ENCODE assay signal across 28 cellular contexts in genomic region chr20:39651645-39652340, GRCh38.
"Had no signal": no experiment of that assay in that cellular context is flagged by ENCODE, and none has a peak within 500 bp of the region (broad histone marks: within the 10 kb centered on the region; RNA-seq: fewer than 3 reads in every experiment).

No MANE protein-coding gene starts in this region.

- ATAC-seq: left cardiac atrium; natural killer cell; pancreas; psoas muscle; right lobe of liver; stimulated activated naive B cell treated with anti-CD40 and anti-IgM and Interleukin-4, amounts not matched to agents 10 μg/mL and 1 μg/mL and 100 μg/mL, for 72 hours; stimulated activated naive CD8-positive, alpha-beta T cell treated with anti-CD3 and anti-CD28 coated beads, Interleukin-15, Interleukin-2, amounts not matched to agents 100 U/mL and 50 U/mL, for 24 hours had no signal

- H3K27me3 ChIP-seq: pancreas, right atrium auricular region, right lobe of liver, testis, thyroid gland, transverse colon, upper lobe of left lung, vagina had no signal

- H3K4me3 ChIP-seq: left ventricle myocardium inferior, lung, pancreas, psoas muscle, right atrium auricular region, right lobe of liver, smooth muscle cell, stomach, testis, thyroid gland, transverse colon, upper lobe of left lung, vagina had no signal

- H3K36me3 ChIP-seq: left ventricle myocardium inferior, pancreas, right atrium auricular region, right lobe of liver, stomach, thyroid gland, transverse colon, upper lobe of left lung, vagina had no signal

- H3K4me2 ChIP-seq: smooth muscle cell had no signal

- H3K4me3 Mint-ChIP-seq: mesothelial cell of epicardium; naive B cell; natural killer cell; neural crest cell; stimulated activated naive B cell treated with anti-CD40 and anti-IgM and Interleukin-4, amounts not matched to agents 10 μg/mL and 1 μg/mL and 100 μg/mL, for 72 hours had no signal

- H3K4me1 ChIP-seq: left ventricle myocardium inferior, pancreas, psoas muscle, right atrium auricular region, right lobe of liver, stomach, testis, thyroid gland, upper lobe of left lung, vagina had no signal

- DNase-seq: head of caudate nucleus; hippocampal formation; kidney glomerular epithelial cell; left cardiac atrium; left ventricle myocardium inferior; mesendoderm; naive B cell; natural killer cell; pancreas; posterior cingulate gyrus; psoas muscle; right lobe of liver; stimulated activated CD4-positive, alpha-beta T cell treated with anti-CD3 and anti-CD28 coated beads, Interleukin-1b, Interleukin-23, amount 100 ng/mL, for 48 hours; stimulated activated CD4-positive, alpha-beta T cell treated with anti-CD3 and anti-CD28 coated beads, Interleukin-2, amount 100 ng/mL, for 48 hours; stimulated activated CD4-positive, alpha-beta T cell treated with anti-CD3 and anti-CD28 coated beads, Interleukin-4, amount 100 ng/mL, for 4 hours; stimulated activated naive B cell treated with anti-CD40 and anti-IgM and Interleukin-4, amounts not matched to agents 10 μg/mL and 1 μg/mL and 100 μg/mL, for 72 hours; stimulated activated naive CD8-positive, alpha-beta T cell treated with anti-CD3 and anti-CD28 coated beads, Interleukin-15, Interleukin-2, amounts not matched to agents 100 U/mL and 50 U/mL, for 24 hours; stomach; testis; thyroid gland; transverse colon had no signal

- H3K9me3 ChIP-seq: left ventricle myocardium inferior, pancreas, psoas muscle, right atrium auricular region, right lobe of liver, stomach, testis, thyroid gland, transverse colon, upper lobe of left lung, vagina had no signal

- H3K36me3 Mint-ChIP-seq: mesothelial cell of epicardium; naive B cell; natural killer cell; stimulated activated naive B cell treated with anti-CD40 and anti-IgM and Interleukin-4, amounts not matched to agents 10 μg/mL and 1 μg/mL and 100 μg/mL, for 72 hours had no signal

- H3K4me1 Mint-ChIP-seq: mesothelial cell of epicardium; natural killer cell; stimulated activated naive B cell treated with anti-CD40 and anti-IgM and Interleukin-4, amounts not matched to agents 10 μg/mL and 1 μg/mL and 100 μg/mL, for 72 hours had no signal

- H3K9me3 Mint-ChIP-seq: mesothelial cell of epicardium, natural killer cell, neural crest cell had no signal

- H3K27ac Mint-ChIP-seq: mesothelial cell of epicardium; natural killer cell; stimulated activated naive B cell treated with anti-CD40 and anti-IgM and Interleukin-4, amounts not matched to agents 10 μg/mL and 1 μg/mL and 100 μg/mL, for 72 hours had no signal

- H3K27ac ChIP-seq: left ventricle myocardium inferior, pancreas, psoas muscle, right atrium auricular region, right lobe of liver, stomach, testis, thyroid gland, transverse colon, upper lobe of left lung, vagina had no signal
